ENCODE assay signal across 16 cellular contexts in the genomic region with DNA sequence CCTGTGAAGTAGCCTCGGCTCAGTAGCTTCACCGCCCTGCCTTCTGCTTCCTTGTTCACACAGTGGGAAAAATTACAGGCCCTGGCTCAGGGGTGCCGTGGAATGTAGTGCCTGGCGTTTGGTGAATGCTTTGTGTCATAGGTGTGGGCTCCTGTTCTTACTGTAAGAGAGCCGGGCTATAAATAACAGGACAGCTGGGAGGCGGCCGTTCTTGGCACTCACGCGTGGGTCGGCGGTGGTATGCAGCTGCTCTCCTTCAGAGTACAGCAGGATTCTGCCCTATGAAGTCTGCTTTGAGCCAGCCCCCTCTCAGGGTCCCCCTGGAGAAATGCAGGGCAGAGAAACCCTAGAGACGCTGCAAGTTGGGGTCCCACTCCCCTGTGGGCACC.
A peak's percentile ranks its signal among the peaks of the same experiment; 100 is the strongest.
DNase-seq lines count a peak whose midpoint lies in the region; ATAC-seq and TF ChIP-seq lines count a peak whose summit lies in the region.
"Had no signal": no experiment of that assay in that cellular context is flagged by ENCODE, and none has a peak within 500 bp of the region (broad histone marks: within the 10 kb centered on the region; RNA-seq: fewer than 3 reads in every experiment).

No MANE protein-coding gene starts in this region.

- no peak overlapping the region for H3K4me3 Mint-ChIP-seq in CD14-positive monocyte
- H3K4me3 Mint-ChIP-seq: activated CD4-positive, alpha-beta T cell treated with anti-CD3 and anti-CD28 coated beads for 36 hours; activated T-cell treated with anti-CD3 and anti-CD28 coated beads, Interleukin-2, amount 50 U/mL, for 72 hours; stimulated activated effector memory CD8-positive, alpha-beta T cell treated with anti-CD3 and anti-CD28 coated beads, Interleukin-12 subunit alpha, Interleukin-12 subunit beta, amount 100 ng/mL, for 72 hours had no signal

- no peaks in the 10 kb centered on the region for H3K36me3 Mint-ChIP-seq in CD14-positive monocyte
- H3K36me3 Mint-ChIP-seq: stimulated activated effector memory CD8-positive, alpha-beta T cell treated with anti-CD3 and anti-CD28 coated beads, Interleukin-12 subunit alpha, Interleukin-12 subunit beta, amount 100 ng/mL, for 72 hours had no signal

- peaks cover 5 to 7% (median 5%) of the 10 kb centered on the region in 3 donors for H3K27me3 Mint-ChIP-seq in CD14-positive monocyte (ENCODE audit: low read depth in 3 of 3)
- H3K27me3 Mint-ChIP-seq: activated CD4-positive, alpha-beta T cell treated with anti-CD3 and anti-CD28 coated beads for 36 hours had no signal

- DNase-seq in DMS 273 (lab: John Stamatoyannopoulos, UW; ENCODE audit: unreplicated experiment) (peak; percentile 76), SW480 (ENCODE audit: low spot score) (peak; percentile 71), left ventricle myocardium inferior (peak; percentile 61), posterior cingulate gyrus (peak in 6 of 10 donors; percentile 42 to 93 (median 77)), DMS79 treated with DMSO at 0.1 percent for 48 hours (lab: John Stamatoyannopoulos, UW) (no peak), RWPE1 (ENCODE audit: low spot score) (no peak), CD14-positive monocyte (ENCODE audit: low spot score) (no peak)
- DNase-seq: activated CD4-positive, alpha-beta T cell treated with anti-CD3 and anti-CD28 coated beads for 36 hours; activated T-cell treated with anti-CD3 and anti-CD28 coated beads, Interleukin-2, amount 50 U/mL, for 72 hours; BE2C; GOT3; stimulated activated CD4-positive, alpha-beta T cell treated with anti-CD3 and anti-CD28 coated beads, Interleukin-4, amount 100 ng/mL, for 1 hour; T-helper 1 cell had no signal

- POLR2A ChIA-PET in RWPE1 (lab: Yijun Ruan, JAX; ENCODE audit: low non-redundant PET), result no interaction called here

- no peak overlapping the region for H3K27ac Mint-ChIP-seq in CD14-positive monocyte
- H3K27ac Mint-ChIP-seq: activated CD4-positive, alpha-beta T cell treated with anti-CD3 and anti-CD28 coated beads for 36 hours; activated T-cell treated with anti-CD3 and anti-CD28 coated beads, Interleukin-2, amount 50 U/mL, for 72 hours; stimulated activated effector memory CD8-positive, alpha-beta T cell treated with anti-CD3 and anti-CD28 coated beads, Interleukin-12 subunit alpha, Interleukin-12 subunit beta, amount 100 ng/mL, for 72 hours had no signal

- no peaks in the 10 kb centered on the region for H3K9me3 ChIP-seq in left ventricle myocardium inferior (replicated peaks)
- H3K9me3 ChIP-seq: BE2C, pancreas had no signal

- H3K4me3 ChIP-seq in left ventricle myocardium inferior, result peak overlapping the region; percentile 44
- H3K4me3 ChIP-seq: pancreas had no signal

- peak overlapping the region; percentile 94 for H3K27ac ChIP-seq in left ventricle myocardium inferior (replicated peaks)
- H3K27ac ChIP-seq in RWPE1, result no peak overlapping the region
- H3K27ac ChIP-seq: pancreas had no signal

- H3K4me1 ChIP-seq in left ventricle myocardium inferior, result peaks cover 32% of the 10 kb centered on the region
- H3K4me1 ChIP-seq: BE2C, pancreas had no signal

- intact Hi-C loops in left ventricle myocardium inferior (cut with micrococcal nuclease) (no loop called here), posterior cingulate gyrus (cut with DNase I) (no loop called here), CD14-positive monocyte (cut with micrococcal nuclease) (no loop called here)

- no peaks in the 10 kb centered on the region for H3K27me3 ChIP-seq in left ventricle myocardium inferior (ENCODE audit: low read depth)
- H3K27me3 ChIP-seq: BE2C, pancreas had no signal

- CTCF ChIA-PET in RWPE1 (lab: Yijun Ruan, JAX), result interaction anchor here (0.6 to 0.7 kb wide), 2 partner anchors 30 to 238 kb away, joined by 3 to 4 read pairs; no protein-coding TSS in a partner anchor

- no peak for ATAC-seq in GM21447 (IDR thresholded peaks at IDR 0.05; ENCODE audit: unreplicated experiment)
- ATAC-seq: activated CD4-positive, alpha-beta T cell treated with anti-CD3 and anti-CD28 coated beads for 36 hours; activated T-cell treated with anti-CD3 and anti-CD28 coated beads, Interleukin-2, amount 50 U/mL, for 72 hours; stimulated activated effector memory CD8-positive, alpha-beta T cell treated with anti-CD3 and anti-CD28 coated beads, Interleukin-12 subunit alpha, Interleukin-12 subunit beta, amount 100 ng/mL, for 72 hours had no signal

- peaks cover 5% of the 10 kb centered on the region for H3K4me1 Mint-ChIP-seq in CD14-positive monocyte
- H3K4me1 Mint-ChIP-seq: activated CD4-positive, alpha-beta T cell treated with anti-CD3 and anti-CD28 coated beads for 36 hours; stimulated activated effector memory CD8-positive, alpha-beta T cell treated with anti-CD3 and anti-CD28 coated beads, Interleukin-12 subunit alpha, Interleukin-12 subunit beta, amount 100 ng/mL, for 72 hours had no signal

- peaks cover 0 to 3% (median 0%) of the 10 kb centered on the region in 7 donors for H3K9me3 Mint-ChIP-seq in CD14-positive monocyte
- H3K9me3 Mint-ChIP-seq: activated T-cell treated with anti-CD3 and anti-CD28 coated beads, Interleukin-2, amount 50 U/mL, for 72 hours; stimulated activated effector memory CD8-positive, alpha-beta T cell treated with anti-CD3 and anti-CD28 coated beads, Interleukin-12 subunit alpha, Interleukin-12 subunit beta, amount 100 ng/mL, for 72 hours had no signal

- H3K36me3 ChIP-seq in left ventricle myocardium inferior, result no peaks in the 10 kb centered on the region
- H3K36me3 ChIP-seq: BE2C had no signal

- TF ChIP-seq CTCF in left ventricle myocardium inferior (IDR thresholded peaks at IDR 0.05; ENCODE audit: borderline replicate concordance) (no peak), RWPE1 (conservative IDR thresholded peaks at IDR 0.05; ENCODE audit: low read depth) (no peak), CD14-positive monocyte (IDR thresholded peaks at IDR 0.05) (no peak)

Comparison
In these comparisons a context has a peak if more than half of its experiments do, and no peak if none do; other contexts are left out.
1. DNase-seq: peak in DMS 273 (single experiment), SW480 (single experiment), left ventricle myocardium inferior (single experiment) and posterior cingulate gyrus (6 of 10); none in DMS79 treated with DMSO at 0.1 percent for 48 hours (single experiment), RWPE1 (single experiment) and CD14-positive monocyte (single experiment).